Comparison of ENCODE assay signal across 15 cellular contexts in the genomic region with DNA sequence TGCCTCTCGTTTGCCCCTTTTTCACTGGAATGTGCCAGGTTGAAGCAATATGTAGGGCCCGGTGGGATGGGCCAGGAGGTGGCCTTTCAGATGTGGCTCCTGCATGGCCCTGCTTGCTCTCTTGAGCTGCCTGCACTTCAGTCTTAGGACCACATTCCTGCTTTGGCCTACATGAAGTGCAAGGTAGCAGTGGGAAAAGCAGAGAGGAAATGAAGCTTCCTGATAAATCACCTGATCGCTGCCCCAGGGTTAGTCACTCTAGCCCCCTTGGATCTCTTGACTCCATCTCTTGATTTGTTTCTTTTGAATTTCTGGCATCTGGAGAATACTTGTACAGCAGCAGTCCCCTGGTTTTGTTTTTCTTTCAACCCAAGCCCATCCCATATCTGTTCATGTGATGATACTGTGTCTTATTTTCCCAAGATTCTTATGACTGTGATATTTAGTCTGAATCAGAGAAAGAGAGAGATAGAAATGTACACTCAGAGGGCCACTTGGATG.
DNase-seq lines count a peak whose midpoint lies in the region; ATAC-seq and TF ChIP-seq lines count a peak whose summit lies in the region.
"Had no signal": no experiment of that assay in that cellular context is flagged by ENCODE, and none has a peak within 500 bp of the region (broad histone marks: within the 10 kb centered on the region; RNA-seq: fewer than 3 reads in every experiment).

No MANE protein-coding gene starts in this region.

- H3K4me2 ChIP-seq in PC-9: peak overlapping the region; percentile 56

- peaks cover 47% of the 10 kb centered on the region for H3F3A ChIP-seq in PC-9 (ENCODE audit: insufficient read depth, low read depth)

- peaks cover 48% of the 10 kb centered on the region for H3K4me1 Mint-ChIP-seq in CD14-positive monocyte

- H3K9me3 Mint-ChIP-seq in CD14-positive monocyte: peaks cover 0 to 3% (median 1%) of the 10 kb centered on the region in 7 donors
- H3K9me3 Mint-ChIP-seq: activated T-helper 17 cell treated with anti-CD3 and anti-CD28 coated beads, Interleukin-2, amount 50 U/mL, for 72 hours; naive thymus-derived CD8-positive, alpha-beta T cell had no signal

- no peak overlapping the region for H2AFZ ChIP-seq in PC-9

- POLR2A ChIA-PET in PC-9 (lab: Charles Lee; ENCODE audit: unreplicated experiment): interaction anchor here (0.6 to 0.8 kb wide), 2 partner anchors 13 to 377 kb away, joined by 4 to 5 read pairs; no protein-coding TSS in a partner anchor

- peaks cover 81% of the 10 kb centered on the region for H3K79me2 ChIP-seq in PC-9 (ENCODE audit: low read depth)

- no peaks in the 10 kb centered on the region for H4K20me1 ChIP-seq in PC-9 (ENCODE audit: insufficient read depth)

- H3K27ac Mint-ChIP-seq in CD14-positive monocyte: peak overlapping the region in 4 of 7 donors; percentile 8 to 69 (median 48)
- H3K27ac Mint-ChIP-seq: activated T-helper 17 cell treated with anti-CD3 and anti-CD28 coated beads, Interleukin-2, amount 50 U/mL, for 72 hours had no signal

- peak overlapping the region; percentile 78 for H3K27ac ChIP-seq in PC-9
- peak overlapping the region; percentile 40 to 42 for H3K27ac ChIP-seq in mucosa of rectum (ENCODE audit: low read depth in 2 of 2, low read length in 2 of 2)

- no peak for ATAC-seq in HG03354 (IDR thresholded peaks at IDR 0.05; ENCODE audit: poor library complexity, severe bottlenecking, unreplicated experiment)

- H3K9me3 ChIP-seq in PC-9 (ENCODE audit: insufficient read depth, low read depth) (no peaks in the 10 kb centered on the region), mucosa of rectum (ENCODE audit: control insufficient read depth in 2 of 2, low read length in 2 of 2) (no peaks in the 10 kb centered on the region)
- H3K9me3 ChIP-seq: uterus had no signal

- peaks cover 0 to 7% of the 10 kb centered on the region in 2 donors for H3K36me3 Mint-ChIP-seq in CD14-positive monocyte
- H3K36me3 Mint-ChIP-seq: naive thymus-derived CD8-positive, alpha-beta T cell had no signal

- no peak for TF ChIP-seq CTCF in CD14-positive monocyte (IDR thresholded peaks at IDR 0.05)
- no peak for TF ChIP-seq CTCF in PC-9 (conservative IDR thresholded peaks at IDR 0.05)

- H3K4me1 ChIP-seq in PC-9 (replicated peaks; ENCODE audit: insufficient read depth) (peaks cover 92% of the 10 kb centered on the region), mucosa of rectum (ENCODE audit: control insufficient read depth in 2 of 2, insufficient read depth in 2 of 2, low read length in 2 of 2) (peaks cover 12 to 44% of the 10 kb centered on the region in 2 donors)
- H3K4me1 ChIP-seq: uterus had no signal

- peaks cover 59 to 77% (median 77%) of the 10 kb centered on the region in 3 donors for H3K27me3 Mint-ChIP-seq in CD14-positive monocyte (ENCODE audit: low read depth in 3 of 3)

- DNase-seq in CD14-positive monocyte (ENCODE audit: low spot score) (no peak), PC-9 (peak in 1 of 2 experiments; percentile 58), dermis blood vessel endothelial cell (peak; percentile 59), 8988T (no peak), NCI-H2196 (lab: John Stamatoyannopoulos, UW; ENCODE audit: unreplicated experiment) (no peak)
- no peak for DNase-seq in activated T-cell treated with anti-CD3 and anti-CD28 coated beads, Interleukin-2, amount 50 U/mL, for 48 hours
- DNase-seq: activated CD4-positive, alpha-beta T cell treated with anti-CD3 and anti-CD28 coated beads for 4 hours; C1 segment of cervical spinal cord; naive thymus-derived CD8-positive, alpha-beta T cell; NCI-H1092 treated with DMSO at 0.1 percent for 48 hours; NCI-H774; uterus had no signal

- H3K4me3 Mint-ChIP-seq in CD14-positive monocyte: peak overlapping the region in 1 of 2 donors; percentile 56
- H3K4me3 Mint-ChIP-seq: activated T-helper 17 cell treated with anti-CD3 and anti-CD28 coated beads, Interleukin-2, amount 50 U/mL, for 72 hours had no signal

- CTCF ChIA-PET in PC-9 (lab: Charles Lee): interaction anchor here (0.6 kb wide), 1 partner anchor 143 kb away, joined by 3 read pairs; no protein-coding TSS in a partner anchor

- intact Hi-C loops in CD14-positive monocyte (cut with micrococcal nuclease): no loop called here
- intact Hi-C loops in PC-9 (cut with micrococcal nuclease; ENCODE audit: unreplicated experiment): no loop called here

- H3K36me3 ChIP-seq in PC-9 (ENCODE audit: low read depth): no peaks in the 10 kb centered on the region
- H3K36me3 ChIP-seq in mucosa of rectum (ENCODE audit: control insufficient read depth in 2 of 2, insufficient read depth in 2 of 2, low read length in 2 of 2): no peaks in the 10 kb centered on the region
- H3K36me3 ChIP-seq: uterus had no signal

- H3K27me3 ChIP-seq in PC-9 (ENCODE audit: insufficient read depth, low read depth): no peaks in the 10 kb centered on the region
- H3K27me3 ChIP-seq in mucosa of rectum (ENCODE audit: control insufficient read depth in 2 of 2, insufficient read depth in 2 of 2, low read length in 2 of 2): no peaks in the 10 kb centered on the region
- H3K27me3 ChIP-seq: uterus had no signal

- H3K9me2 ChIP-seq in PC-9 (ENCODE audit: insufficient read depth): no peaks in the 10 kb centered on the region

- no TSS peak for BruUV-seq in PC-9 (replicated peaks; lab: Mats Ljungman, UMichigan)

- no peak overlapping the region for H3K9ac ChIP-seq in mucosa of rectum (ENCODE audit: low read depth in 1 of 2, low read length in 2 of 2)

- H3K4me3 ChIP-seq in PC-9: no peak overlapping the region
- no peak overlapping the region for H3K4me3 ChIP-seq in mucosa of rectum (ENCODE audit: low read length in 2 of 2)
- H3K4me3 ChIP-seq: uterus had no signal
